Comparison of ENCODE assay signal across 1 cellular context in the genomic region with DNA sequence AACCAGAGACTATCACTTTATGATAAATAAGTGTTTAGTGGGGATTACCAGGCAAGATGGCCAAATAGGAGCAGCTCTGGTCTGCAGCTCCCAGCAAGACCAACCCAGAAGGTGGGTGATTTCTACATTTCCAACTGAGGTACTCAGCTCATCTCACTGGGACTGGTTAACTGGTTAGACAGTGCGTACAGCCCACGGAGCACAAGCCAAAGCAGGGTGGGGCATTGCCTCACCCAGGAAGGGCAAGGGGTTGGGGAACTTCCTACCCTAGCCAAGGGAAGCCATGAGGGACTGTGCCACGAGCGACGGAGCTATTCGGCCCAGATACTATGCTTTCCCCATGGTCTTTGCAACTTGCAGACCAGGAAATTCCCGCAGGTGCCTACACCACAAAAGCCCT.
TF ChIP-seq lines count a peak whose summit lies in the region.

No MANE protein-coding gene starts in this region.

TF ChIP-seq in WTC11, 78 proteins besides CTCF, POLR2A, EP300 and RAD21 (continued from another document):
- TF ChIP-seq, protein P1, sequence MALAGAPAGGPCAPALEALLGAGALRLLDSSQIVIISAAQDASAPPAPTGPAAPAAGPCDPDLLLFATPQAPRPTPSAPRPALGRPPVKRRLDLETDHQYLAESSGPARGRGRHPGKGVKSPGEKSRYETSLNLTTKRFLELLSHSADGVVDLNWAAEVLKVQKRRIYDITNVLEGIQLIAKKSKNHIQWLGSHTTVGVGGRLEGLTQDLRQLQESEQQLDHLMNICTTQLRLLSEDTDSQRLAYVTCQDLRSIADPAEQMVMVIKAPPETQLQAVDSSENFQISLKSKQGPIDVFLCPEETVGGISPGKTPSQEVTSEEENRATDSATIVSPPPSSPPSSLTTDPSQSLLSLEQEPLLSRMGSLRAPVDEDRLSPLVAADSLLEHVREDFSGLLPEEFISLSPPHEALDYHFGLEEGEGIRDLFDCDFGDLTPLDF (CRISPR knock-in tag; IDR thresholded peaks at IDR 0.05) = no peak
- TF ChIP-seq ZNF232 (CRISPR knock-in tag; IDR thresholded peaks at IDR 0.05) (no peak), GTF2I (CRISPR knock-in tag; conservative IDR thresholded peaks at IDR 0.05) (no peak), ZNF121 (CRISPR knock-in tag; IDR thresholded peaks at IDR 0.05) (no peak)
